ENCODE assay signal across 18 cellular contexts in the genomic region with DNA sequence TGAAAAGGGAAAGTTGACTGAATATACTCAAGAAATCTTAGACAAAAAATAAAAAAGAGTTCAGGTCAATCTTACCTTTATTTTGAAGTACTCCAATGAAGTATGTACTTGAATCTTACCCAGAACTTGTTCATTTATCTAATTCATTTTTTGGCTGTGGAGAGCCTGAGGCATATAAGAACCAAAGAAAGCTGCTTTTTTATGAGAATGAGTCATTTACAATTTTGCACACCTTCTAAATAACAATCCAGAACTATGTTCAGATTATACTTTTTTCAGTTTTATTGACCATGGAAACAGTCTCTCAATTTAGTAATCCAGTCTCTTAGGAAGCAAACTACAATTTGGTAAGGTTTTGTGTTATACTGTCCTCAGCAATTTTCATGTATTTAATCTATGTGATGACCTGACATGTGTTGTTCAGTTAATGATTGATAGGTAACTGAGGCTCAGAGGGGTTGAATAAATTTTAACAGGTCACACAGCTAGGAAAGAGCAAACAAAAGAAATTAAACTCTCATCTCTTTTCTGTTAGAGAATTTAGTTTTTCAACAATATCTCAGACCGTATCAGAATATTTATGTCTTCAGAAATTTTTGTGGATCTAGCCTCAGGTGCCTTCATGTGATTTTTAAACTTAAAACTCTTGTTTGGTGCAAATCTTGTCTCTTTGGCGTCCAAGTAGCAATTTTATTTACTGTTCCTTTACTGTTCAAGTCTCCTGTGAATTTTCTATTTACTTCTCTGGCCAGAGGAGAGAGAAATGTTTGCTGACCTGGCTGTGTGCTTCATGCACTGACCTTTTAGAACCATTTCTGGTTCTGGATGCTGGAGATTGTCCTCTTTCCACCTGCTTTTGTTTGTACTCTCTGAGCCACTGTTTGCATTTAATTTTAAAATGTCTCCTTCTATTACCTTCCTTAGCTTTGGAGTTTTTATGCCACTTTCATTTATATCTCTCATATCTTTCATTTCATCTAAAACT.
DNase-seq lines count a peak whose midpoint lies in the region; ATAC-seq, FAIRE-seq and TF ChIP-seq lines count a peak whose summit lies in the region.
"Had no signal": no experiment of that assay in that cellular context is flagged by ENCODE, and none has a peak within 500 bp of the region (broad histone marks: within the 10 kb centered on the region; RNA-seq: fewer than 3 reads in every experiment).

No MANE protein-coding gene starts in this region.

- H3K4me2 ChIP-seq in PC-3 (ENCODE audit: low read length) (no peak overlapping the region), keratinocyte (ENCODE audit: control insufficient read depth, extremely low read depth, insufficient read depth, low read depth, low read length) (no peak overlapping the region)
- H3K4me2 ChIP-seq: KMS-11 had no signal

- no peaks in the 10 kb centered on the region for H3K4me1 ChIP-seq in PC-3 (ENCODE audit: insufficient read depth, low read length)
- no peaks in the 10 kb centered on the region for H3K4me1 ChIP-seq in keratinocyte (ENCODE audit: control insufficient read depth, extremely low read depth, insufficient read depth, low read length)
- H3K4me1 ChIP-seq: BE2C, Peyer's patch had no signal

- H3K36me3 ChIP-seq in PC-3 (ENCODE audit: low read depth, low read length) (no peaks in the 10 kb centered on the region), keratinocyte (ENCODE audit: control insufficient read depth in 2 of 2, extremely low read depth in 1 of 2, insufficient read depth in 2 of 2, low read length in 2 of 2) (no peaks in the 10 kb centered on the region)
- H3K36me3 ChIP-seq: BE2C, Peyer's patch had no signal

- no peaks in the 10 kb centered on the region for H3K9me2 ChIP-seq in PC-3 (replicated peaks; ENCODE audit: low read length)

- H3K4me3 ChIP-seq in PC-3 (ENCODE audit: low read length) (no peak overlapping the region), keratinocyte (ENCODE audit: control insufficient read depth in 2 of 3, extremely low read depth in 1 of 3, insufficient read depth in 2 of 3, low read depth in 1 of 3, low read length in 3 of 3) (no peak overlapping the region)
- H3K4me3 ChIP-seq: Peyer's patch had no signal

- dilution Hi-C loops in keratinocyte (cut with MboI; ENCODE audit: extremely low pct_ligation_motif_present, low sequenced_read_pairs): no loop called here

- H3K9ac ChIP-seq in PC-3 (ENCODE audit: low read length) (no peak overlapping the region), keratinocyte (ENCODE audit: control insufficient read depth, extremely low read depth, insufficient read depth, low read length) (no peak overlapping the region)
- H3K9ac ChIP-seq: KMS-11 had no signal

- no TSS peak for BruUV-seq in PC-3 (replicated peaks; lab: Mats Ljungman, UMichigan)

- peak overlapping the region; percentile 87 for H3K27ac ChIP-seq in 22Rv1
- no peak overlapping the region for H3K27ac ChIP-seq in PC-3 (ENCODE audit: low read length)
- H3K27ac ChIP-seq in keratinocyte (ENCODE audit: control insufficient read depth, insufficient read depth, low read length): no peak overlapping the region
- H3K27ac ChIP-seq: KMS-11, Peyer's patch had no signal

- CTCF ChIA-PET in PC-3 (lab: Charles Lee): no interaction called here

- peak; percentile 89 for DNase-seq in DMS53 (lab: John Stamatoyannopoulos, UW)
- peak; percentile 2 for DNase-seq in PC-3
- peak; percentile 5 for DNase-seq in keratinocyte (ENCODE audit: low read depth, low spot score)
- DNase-seq: BE2C; CD4-positive, alpha-beta memory T cell; EL; GOT3; NCI-H1417 treated with DMSO at 0.1 percent for 48 hours; NCI-H2081; NCI-H526; Peyer's patch; SIG-M5; SW 1271 had no signal

- no peak for FAIRE-seq in keratinocyte (lab: Jason Lieb, UNC)

- ATAC-seq in PC-3 (peak; percentile 33), HG02642 (IDR thresholded peaks at IDR 0.05; ENCODE audit: poor library complexity, unreplicated experiment) (no peak), GM21737 (IDR thresholded peaks at IDR 0.05; ENCODE audit: unreplicated experiment) (no peak), HG02571 (IDR thresholded peaks at IDR 0.05; ENCODE audit: unreplicated experiment) (no peak)

- no peaks in the 10 kb centered on the region for H3K9me3 ChIP-seq in PC-3 (ENCODE audit: low read length)
- no peaks in the 10 kb centered on the region for H3K9me3 ChIP-seq in keratinocyte (ENCODE audit: control insufficient read depth, low read depth, low read length)
- H3K9me3 ChIP-seq: BE2C, Peyer's patch had no signal

- H3K9me1 ChIP-seq in keratinocyte (ENCODE audit: control insufficient read depth, extremely low read depth, insufficient read depth, low read length): no peaks in the 10 kb centered on the region

- POLR2A ChIA-PET in PC-3 (lab: Charles Lee; ENCODE audit: unreplicated experiment): no interaction called here

- H3K27me3 ChIP-seq in PC-3 (ENCODE audit: low read length) (no peaks in the 10 kb centered on the region), keratinocyte (ENCODE audit: control insufficient read depth, extremely low read depth, insufficient read depth, low read length) (no peaks in the 10 kb centered on the region)
- H3K27me3 ChIP-seq: BE2C, Peyer's patch had no signal

- no peak for TF ChIP-seq CTCF in 22Rv1 (IDR thresholded peaks at IDR 0.05)
- TF ChIP-seq CTCF in PC-3 (conservative IDR thresholded peaks at IDR 0.05; ENCODE audit: low read depth, low read length): no peak
- TF ChIP-seq CTCF in keratinocyte (optimal IDR thresholded peaks at IDR 0.05 in 1 of 3, IDR thresholded peaks at IDR 0.05 in 1 of 3, conservative IDR thresholded peaks at IDR 0.05 in 1 of 3; ENCODE audit: extremely low read depth in 1 of 3, insufficient read depth in 2 of 3, low read length in 3 of 3): no peak

- no peaks in the 10 kb centered on the region for H3F3A ChIP-seq in PC-3 (ENCODE audit: low read length, unreplicated experiment)

- intact Hi-C loops in PC-3 (cut with micrococcal nuclease): no loop called here

- no peak overlapping the region for H2AFZ ChIP-seq in PC-3 (ENCODE audit: low read length)
- no peak overlapping the region for H2AFZ ChIP-seq in keratinocyte (ENCODE audit: control insufficient read depth, low read length)

- no peaks in the 10 kb centered on the region for H3K79me2 ChIP-seq in PC-3 (ENCODE audit: low read length)
- H3K79me2 ChIP-seq in keratinocyte (ENCODE audit: control insufficient read depth, insufficient read depth, low read length): no peaks in the 10 kb centered on the region

- H4K20me1 ChIP-seq in PC-3 (ENCODE audit: low read length) (no peaks in the 10 kb centered on the region), keratinocyte (ENCODE audit: control insufficient read depth, extremely low read depth, insufficient read depth, low read length) (no peaks in the 10 kb centered on the region)

Comparison
In these comparisons a context has a peak if more than half of its experiments do, and no peak if none do; other contexts are left out.
1. DNase-seq: peak in every context shown above with its lines; median percentile 89 in DMS53; 5 in keratinocyte; 2 in PC-3.